23 cellular contexts compared by ENCODE assay signal in the genomic region with DNA sequence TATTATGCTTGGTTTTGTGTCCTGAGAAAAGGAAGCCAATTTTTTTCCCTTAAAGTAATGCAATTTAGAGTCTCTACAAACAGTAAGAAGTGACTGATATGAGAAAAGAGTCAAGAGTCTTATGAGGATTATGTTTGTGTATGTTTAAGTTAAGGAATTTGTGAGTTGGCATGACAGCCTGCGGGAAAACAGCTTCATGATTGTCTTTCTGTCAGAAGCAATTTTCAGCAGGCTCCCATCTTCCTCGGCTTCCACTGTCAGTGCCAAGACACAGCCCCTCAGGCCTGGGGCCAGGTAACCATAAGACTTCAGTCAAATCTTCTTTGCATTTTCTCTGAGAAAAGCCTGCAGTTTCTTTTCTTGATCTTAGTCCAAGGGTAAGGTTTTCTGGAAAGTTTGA. TPM values are rescaled to one million over a fixed set of nuclear protein-coding genes. Genes with fewer than 3 reads are reported as not detected.
DNase-seq lines count a peak whose midpoint lies in the region; ATAC-seq, FAIRE-seq and TF ChIP-seq lines count a peak whose summit lies in the region.
"Had no signal": no experiment of that assay in that cellular context is flagged by ENCODE, and none has a peak within 500 bp of the region (broad histone marks: within the 10 kb centered on the region; RNA-seq: fewer than 3 reads in every experiment).

No MANE protein-coding gene starts in this region.

- TF ChIP-seq CTCF in fibroblast of villous mesenchyme (IDR thresholded peaks at IDR 0.05; ENCODE audit: insufficient read depth, low read depth, low read length) (no peak), osteoblast (IDR thresholded peaks at IDR 0.05; ENCODE audit: extremely low read depth, low read depth, low read length) (no peak)

- no peaks in the 10 kb centered on the region for H3K27me3 ChIP-seq in osteoblast (ENCODE audit: insufficient read depth, low read length)

- no peaks in the 10 kb centered on the region for H3K36me3 ChIP-seq in osteoblast (ENCODE audit: insufficient read depth, low read length)

- peak overlapping the region; percentile 11 for H2AFZ ChIP-seq in osteoblast (ENCODE audit: low read length)

- no peak overlapping the region for H3K4me3 ChIP-seq in fibroblast of villous mesenchyme (ENCODE audit: low read depth, low read length)
- no peak overlapping the region for H3K4me3 ChIP-seq in osteoblast (ENCODE audit: insufficient read depth, low read length)

- FAIRE-seq in RCC 7860 (lab: Jason Lieb, UNC): no peak
- FAIRE-seq: GM12891, H1 had no signal

- no peak for ATAC-seq in HG03139 (IDR thresholded peaks at IDR 0.05; ENCODE audit: unreplicated experiment)
- ATAC-seq: CD8-positive, alpha-beta T cell had no signal

- DNase-seq in RPMI7951 (ENCODE audit: low read depth): peak; percentile 5
- DNase-seq in fibroblast of villous mesenchyme (ENCODE audit: low read depth): peak; percentile 16
- no peak for DNase-seq in osteoblast (ENCODE audit: insufficient read length, low spot score, missing footprints)
- DNase-seq in NCI-H1436 treated with DMSO at 0.1 percent for 48 hours (lab: John Stamatoyannopoulos, UW): no peak
- no peak for DNase-seq in RCC 7860 (ENCODE audit: low spot score)
- no peak for DNase-seq in EL
- DNase-seq: Caco-2; CD8-positive, alpha-beta T cell; GF-D8; HCEC 1CT; NCI-H1092; NCI-H1436; NCI-H1930; NCI-H2107; NCI-H524; NCI-H774; Right ventricle myocardium superior; RPMI8226 had no signal

- no peak overlapping the region for H3K27ac ChIP-seq in osteoblast (ENCODE audit: low read depth, low read length)
- H3K27ac ChIP-seq: C4-2B, KMS-11 had no signal

- no peaks in the 10 kb centered on the region for H4K20me1 ChIP-seq in osteoblast (ENCODE audit: insufficient read depth, low read length)

- H3K9me3 ChIP-seq in osteoblast (ENCODE audit: low read depth, low read length): no peaks in the 10 kb centered on the region
- H3K9me3 ChIP-seq: Caco-2 had no signal

- H3K79me2 ChIP-seq in osteoblast (ENCODE audit: insufficient read depth, low read length): no peaks in the 10 kb centered on the region

- H3K4me2 ChIP-seq in osteoblast (ENCODE audit: insufficient read depth, low read length): no peak overlapping the region
- H3K4me2 ChIP-seq: KMS-11 had no signal

- no peaks in the 10 kb centered on the region for H3K4me1 ChIP-seq in osteoblast (ENCODE audit: insufficient read depth, low read length)
- H3K4me1 ChIP-seq: Caco-2 had no signal

RNA-seq across cellular contexts. Expression of a gene that starts 17.0 kb away (rescaled TPM):
- 0.48 and 0.49 TPM in 2 replicates for total RNA-seq in RPMI7951 (2014; rRNA removed; shearing (Covaris generic))
- 15.5 and 31.1 TPM in 2 replicates for total RNA-seq in fibroblast of villous mesenchyme
- 171 and 198 TPM in 2 replicates for total RNA-seq in osteoblast

Comparison
In these comparisons a context has a peak if more than half of its experiments do, and no peak if none do; other contexts are left out.
1. DNase-seq: peak in RPMI7951 (single experiment) and fibroblast of villous mesenchyme (single experiment); none in osteoblast (single experiment), NCI-H1436 treated with DMSO at 0.1 percent for 48 hours (single experiment), RCC 7860 (single experiment) and EL (single experiment).
2. RNA of a gene that starts 17.0 kb away (total RNA-seq): 171 to 198 TPM in osteoblast and 15.5 to 31.1 TPM in fibroblast of villous mesenchyme; 0.48 to 0.49 TPM in RPMI7951; every median in the first group is over 10 times any median in the second.